25 cellular contexts compared by ENCODE assay signal in genomic region chr5:106523842-106524241, GRCh38.
"Had no signal": no experiment of that assay in that cellular context is flagged by ENCODE, and none has a peak within 500 bp of the region (broad histone marks: within the 10 kb centered on the region; RNA-seq: fewer than 3 reads in every experiment).

No MANE protein-coding gene starts in this region.

- ATAC-seq: activated CD8-positive, alpha-beta T cell treated with anti-CD3 and anti-CD28 coated beads, Interleukin-2, amount 10 ng/mL, durations not matched to agents 7 days and 5 days; activated naive CD8-positive, alpha-beta T cell treated with anti-CD3 and anti-CD28 coated beads, Interleukin-2, amount 50 U/mL, for 24 hours; body of pancreas; T-helper 17 cell; WTC11 had no signal

- DNase-seq: activated CD4-positive, alpha-beta T cell treated with anti-CD3 and anti-CD28 coated beads for 48 hours; activated CD4-positive, alpha-beta T cell treated with anti-CD3 and anti-CD28 coated beads, Interleukin-2, amount 50 U/mL, for 4 hours; activated CD4-positive, CD25-positive, alpha-beta regulatory T cell treated with anti-CD3 and anti-CD28 coated beads, Interleukin-2, amount 50 U/mL, for 72 hours; activated CD8-positive, alpha-beta memory T cell treated with anti-CD3 and anti-CD28 coated beads, Interleukin-2, amount 50 U/mL, for 48 hours; activated CD8-positive, alpha-beta T cell treated with anti-CD3 and anti-CD28 coated beads, Interleukin-2, amount 10 ng/mL, durations not matched to agents 7 days and 5 days; activated naive CD8-positive, alpha-beta T cell treated with anti-CD3 and anti-CD28 coated beads, Interleukin-2, amount 50 U/mL, for 24 hours; activated T-cell treated with anti-CD3 and anti-CD28 coated beads, Interleukin-2, amount 50 U/mL, for 1 hour; amniotic stem cell; body of pancreas; Karpas-422; NCI-H1092; NCI-H1417; NCI-H1930; NCI-H2171; NCI-H2227 treated with DMSO at 0.1 percent for 48 hours; NCI-H446 treated with DMSO at 0.1 percent for 48 hours; NCI-H526 treated with DMSO at 0.1 percent for 48 hours; NCI-H82; SHP77 treated with DMSO at 0.1 percent for 48 hours; T-helper 17 cell; T-helper 9 cell had no signal

- H3K9me3 Mint-ChIP-seq: activated naive CD4-positive, alpha-beta T cell treated with anti-CD3 and anti-CD28 coated beads, Interleukin-2, amount 50 U/mL, for 24 hours; WTC11 had no signal

- H3K4me3 ChIP-seq: ascending aorta, body of pancreas had no signal

- H3K27me3 Mint-ChIP-seq: activated naive CD4-positive, alpha-beta T cell treated with anti-CD3 and anti-CD28 coated beads, Interleukin-2, amount 50 U/mL, for 24 hours; activated naive CD8-positive, alpha-beta T cell treated with anti-CD3 and anti-CD28 coated beads, Interleukin-2, amount 50 U/mL, for 24 hours; central memory CD8-positive, alpha-beta T cell; T-helper 17 cell had no signal

- H3K27ac ChIP-seq: ascending aorta, body of pancreas had no signal

- H3K36me3 Mint-ChIP-seq: activated naive CD4-positive, alpha-beta T cell treated with anti-CD3 and anti-CD28 coated beads, Interleukin-2, amount 50 U/mL, for 24 hours; WTC11 had no signal

- H3K4me1 Mint-ChIP-seq: activated naive CD4-positive, alpha-beta T cell treated with anti-CD3 and anti-CD28 coated beads, Interleukin-2, amount 50 U/mL, for 24 hours; activated naive CD8-positive, alpha-beta T cell treated with anti-CD3 and anti-CD28 coated beads, Interleukin-2, amount 50 U/mL, for 24 hours; central memory CD8-positive, alpha-beta T cell; T-helper 17 cell had no signal

- H3K27me3 ChIP-seq: ascending aorta, body of pancreas had no signal

- H3K36me3 ChIP-seq: ascending aorta had no signal

- H3K4me3 Mint-ChIP-seq: activated CD8-positive, alpha-beta T cell treated with anti-CD3 and anti-CD28 coated beads, Interleukin-2, amount 10 ng/mL, durations not matched to agents 7 days and 5 days; activated naive CD4-positive, alpha-beta T cell treated with anti-CD3 and anti-CD28 coated beads, Interleukin-2, amount 50 U/mL, for 24 hours; activated naive CD8-positive, alpha-beta T cell treated with anti-CD3 and anti-CD28 coated beads, Interleukin-2, amount 50 U/mL, for 24 hours; central memory CD8-positive, alpha-beta T cell; T-helper 17 cell; WTC11 had no signal

- H3K4me1 ChIP-seq: ascending aorta, body of pancreas had no signal

- H3K27ac Mint-ChIP-seq: activated CD8-positive, alpha-beta T cell treated with anti-CD3 and anti-CD28 coated beads, Interleukin-2, amount 10 ng/mL, durations not matched to agents 7 days and 5 days; activated naive CD4-positive, alpha-beta T cell treated with anti-CD3 and anti-CD28 coated beads, Interleukin-2, amount 50 U/mL, for 24 hours; activated naive CD8-positive, alpha-beta T cell treated with anti-CD3 and anti-CD28 coated beads, Interleukin-2, amount 50 U/mL, for 24 hours; T-helper 17 cell; WTC11 had no signal

- H3K9me3 ChIP-seq: ascending aorta, body of pancreas had no signal
